ENCODE assay signal across 12 cellular contexts in genomic region chr3:197216169-197216860, GRCh38.
DNase-seq lines count a peak whose midpoint lies in the region; TF ChIP-seq lines count a peak whose summit lies in the region.
"Had no signal": no experiment of that assay in that cellular context is flagged by ENCODE, and none has a peak within 500 bp of the region (broad histone marks: within the 10 kb centered on the region; RNA-seq: fewer than 3 reads in every experiment).

No MANE protein-coding gene starts in this region.

- no peak for TF ChIP-seq CTCF in fibroblast of lung (conservative IDR thresholded peaks at IDR 0.05 in 1 of 2, IDR thresholded peaks at IDR 0.05 in 1 of 2; ENCODE audit: low read depth in 1 of 2, low read length in 2 of 2)
- no peak for TF ChIP-seq CTCF in osteocyte (IDR thresholded peaks at IDR 0.05)

- H3K4me1 ChIP-seq in fibroblast of lung (ENCODE audit: control insufficient read depth, extremely low read depth, insufficient read depth, low read length) = peaks cover 7% of the 10 kb centered on the region

- H3K4me1 Mint-ChIP-seq in osteocyte (ENCODE audit: unreplicated experiment) = peaks cover 59% of the 10 kb centered on the region
- peaks cover 3% of the 10 kb centered on the region for H3K4me1 Mint-ChIP-seq in activated naive CD4-positive, alpha-beta T cell treated with anti-CD3 and anti-CD28 coated beads, Interleukin-2, amount 10 ng/mL, durations not matched to agents 7 days and 5 days

- H3K36me3 ChIP-seq in SK-N-MC (ENCODE audit: insufficient read depth, low read length) = peaks cover 16% of the 10 kb centered on the region
- no peaks in the 10 kb centered on the region for H3K36me3 ChIP-seq in fibroblast of lung (ENCODE audit: control insufficient read depth, insufficient read depth, low read length)
- H3K36me3 ChIP-seq: vagina had no signal

- H3K27ac ChIP-seq in SK-N-MC (peak overlapping the region; percentile 67), fibroblast of lung (ENCODE audit: insufficient read depth, low read length) (peak overlapping the region; percentile 47)
- H3K27ac ChIP-seq: vagina had no signal

- no peak overlapping the region for H3K4me3 ChIP-seq in SK-N-MC
- H3K4me3 ChIP-seq in fibroblast of lung (replicated peaks in 1 of 4; ENCODE audit: control extremely low read depth in 1 of 4, insufficient read depth in 1 of 4, low read depth in 3 of 4, low read length in 4 of 4) = peak overlapping the region in 2 of 4 experiments; percentile 0 to 9
- H3K4me3 ChIP-seq: vagina had no signal

- DNase-seq in GM03348 (ENCODE audit: low spot score) = peak; percentile 53
- no peak for DNase-seq in SK-N-MC (ENCODE audit: low read depth, low spot score)
- DNase-seq in fibroblast of lung (ENCODE audit: low read depth in 2 of 2) = peak; percentile 85 to 92
- no peak for DNase-seq in osteocyte (ENCODE audit: extremely low spot score, unreplicated experiment)
- DNase-seq in SHP77 (lab: John Stamatoyannopoulos, UW) = no peak
- no peak for DNase-seq in NCI-H2171 treated with DMSO at 0.1 percent for 48 hours (lab: John Stamatoyannopoulos, UW)
- no peak for DNase-seq in activated naive CD4-positive, alpha-beta T cell treated with anti-CD3 and anti-CD28 coated beads, Interleukin-2, amount 10 ng/mL, durations not matched to agents 7 days and 5 days
- DNase-seq in LoVo (ENCODE audit: low spot score) = no peak
- DNase-seq: activated CD4-positive, alpha-beta T cell treated with anti-CD3 and anti-CD28 coated beads, Interleukin-2, amount 50 U/mL, for 48 hours; COR-L47; NCI-H524 had no signal

- peak overlapping the region; percentile 77 for H3K4me2 ChIP-seq in fibroblast of lung (ENCODE audit: extremely low read depth, insufficient read depth, low read length)

- peaks cover 4% of the 10 kb centered on the region for H3K9me3 Mint-ChIP-seq in osteocyte (ENCODE audit: unreplicated experiment)
- no peaks in the 10 kb centered on the region for H3K9me3 Mint-ChIP-seq in activated naive CD4-positive, alpha-beta T cell treated with anti-CD3 and anti-CD28 coated beads, Interleukin-2, amount 10 ng/mL, durations not matched to agents 7 days and 5 days

- peaks cover 8% of the 10 kb centered on the region for H3K36me3 Mint-ChIP-seq in osteocyte (ENCODE audit: unreplicated experiment)
- H3K36me3 Mint-ChIP-seq in activated naive CD4-positive, alpha-beta T cell treated with anti-CD3 and anti-CD28 coated beads, Interleukin-2, amount 10 ng/mL, durations not matched to agents 7 days and 5 days = peaks cover 9% of the 10 kb centered on the region

- CTCF ChIA-PET in activated naive CD4-positive, alpha-beta T cell treated with anti-CD3 and anti-CD28 coated beads, Interleukin-2, amount 10 ng/mL, durations not matched to agents 7 days and 5 days (lab: Charles Lee) = no interaction called here

- H3K9ac ChIP-seq in SK-N-MC (ENCODE audit: insufficient read length) = no peak overlapping the region
- no peak overlapping the region for H3K9ac ChIP-seq in fibroblast of lung (ENCODE audit: insufficient read depth, low read length)

- H4K20me1 ChIP-seq in fibroblast of lung (ENCODE audit: control insufficient read depth, extremely low read depth, insufficient read depth, low read length) = no peaks in the 10 kb centered on the region

- H3K27ac Mint-ChIP-seq in osteocyte (ENCODE audit: unreplicated experiment) = peak overlapping the region; percentile 79
- no peak overlapping the region for H3K27ac Mint-ChIP-seq in activated naive CD4-positive, alpha-beta T cell treated with anti-CD3 and anti-CD28 coated beads, Interleukin-2, amount 10 ng/mL, durations not matched to agents 7 days and 5 days

- no peak overlapping the region for H3K4me3 Mint-ChIP-seq in osteocyte (ENCODE audit: unreplicated experiment)
- H3K4me3 Mint-ChIP-seq in activated naive CD4-positive, alpha-beta T cell treated with anti-CD3 and anti-CD28 coated beads, Interleukin-2, amount 10 ng/mL, durations not matched to agents 7 days and 5 days = no peak overlapping the region

- no peak overlapping the region for H2AFZ ChIP-seq in fibroblast of lung (ENCODE audit: low read length)

- H3K9me3 ChIP-seq in SK-N-MC (ENCODE audit: low read depth, low read length) = no peaks in the 10 kb centered on the region
- no peaks in the 10 kb centered on the region for H3K9me3 ChIP-seq in fibroblast of lung (ENCODE audit: control insufficient read depth, insufficient read depth, low read depth, low read length)
- H3K9me3 ChIP-seq: vagina had no signal

- H3K27me3 Mint-ChIP-seq in osteocyte (ENCODE audit: unreplicated experiment) = no peaks in the 10 kb centered on the region
- no peaks in the 10 kb centered on the region for H3K27me3 Mint-ChIP-seq in activated naive CD4-positive, alpha-beta T cell treated with anti-CD3 and anti-CD28 coated beads, Interleukin-2, amount 10 ng/mL, durations not matched to agents 7 days and 5 days

- H3K79me2 ChIP-seq in fibroblast of lung (ENCODE audit: control insufficient read depth, insufficient read depth, low read length) = peaks cover 52% of the 10 kb centered on the region

- no peaks in the 10 kb centered on the region for H3K27me3 ChIP-seq in fibroblast of lung (ENCODE audit: control insufficient read depth, insufficient read depth, low read length)
- H3K27me3 ChIP-seq: vagina had no signal

Comparison
In these comparisons a context has a peak if more than half of its experiments do, and no peak if none do; other contexts are left out.
1. DNase-seq: peak in GM03348 (single experiment) and fibroblast of lung (2 of 2); none in SK-N-MC (single experiment), osteocyte (single experiment), SHP77 (0 of 2), NCI-H2171 treated with DMSO at 0.1 percent for 48 hours (single experiment), activated naive CD4-positive, alpha-beta T cell treated with anti-CD3 and anti-CD28 coated beads, Interleukin-2, amount 10 ng/mL, durations not matched to agents 7 days and 5 days (single experiment) and LoVo (single experiment).